1 cellular context compared by ENCODE assay signal in genomic region chr16:4288148-4288921, GRCh38.
A peak's percentile ranks its signal among the peaks of the same experiment; 100 is the strongest.
TF ChIP-seq lines count a peak whose summit lies in the region.

No MANE protein-coding gene starts in this region.

TF ChIP-seq in WTC11, 78 proteins besides CTCF, POLR2A, EP300 and RAD21 (continued from another document):
- TF ChIP-seq HMGXB4 (CRISPR knock-in tag; IDR thresholded peaks at IDR 0.05) (peak; percentile 78; the same call in 1 of the 2 replicates), KAT7 (CRISPR knock-in tag; IDR thresholded peaks at IDR 0.05; ENCODE audit: borderline replicate concordance) (no peak), ZMAT4 (CRISPR knock-in tag; IDR thresholded peaks at IDR 0.05) (no peak), FOXP1 (CRISPR knock-in tag; IDR thresholded peaks at IDR 0.05; ENCODE audit: borderline replicate concordance) (no peak), IRF2 (CRISPR knock-in tag; IDR thresholded peaks at IDR 0.05; ENCODE audit: borderline replicate concordance, low read depth) (no peak), USF1 (CRISPR knock-in tag; IDR thresholded peaks at IDR 0.05) (0 out of 2 replicates have a peak, but pooled peaks have one; percentile 15), ATF6 (CRISPR knock-in tag; IDR thresholded peaks at IDR 0.05) (no peak), SMAD4 (CRISPR knock-in tag; IDR thresholded peaks at IDR 0.05) (no peak), E2F4 (CRISPR knock-in tag; IDR thresholded peaks at IDR 0.05; ENCODE audit: borderline replicate concordance, low read depth) (no peak), PRDM15 (CRISPR knock-in tag; IDR thresholded peaks at IDR 0.05) (no peak), NR1H2 (CRISPR knock-in tag; IDR thresholded peaks at IDR 0.05) (no peak), E2F5 (CRISPR knock-in tag; IDR thresholded peaks at IDR 0.05) (0 out of 2 replicates have a peak, but pooled peaks have one; percentile 38), SMAD3 (CRISPR knock-in tag; IDR thresholded peaks at IDR 0.05; ENCODE audit: borderline replicate concordance) (no peak), MXD4 (CRISPR knock-in tag; IDR thresholded peaks at IDR 0.05; ENCODE audit: borderline replicate concordance) (no peak), MAX (CRISPR knock-in tag; IDR thresholded peaks at IDR 0.05) (no peak), SP1 (CRISPR knock-in tag; conservative IDR thresholded peaks at IDR 0.05) (peak; percentile 49; the same call in 1 of the 2 replicates), GRHL2 (CRISPR knock-in tag; IDR thresholded peaks at IDR 0.05; ENCODE audit: insufficient replicate concordance, severe bottlenecking) (no peak), FOXK1 (CRISPR knock-in tag; IDR thresholded peaks at IDR 0.05) (no peak), ZNF281 (CRISPR knock-in tag; IDR thresholded peaks at IDR 0.05) (no peak), RORB (CRISPR knock-in tag; IDR thresholded peaks at IDR 0.05) (no peak)
- TF ChIP-seq, protein P1, sequence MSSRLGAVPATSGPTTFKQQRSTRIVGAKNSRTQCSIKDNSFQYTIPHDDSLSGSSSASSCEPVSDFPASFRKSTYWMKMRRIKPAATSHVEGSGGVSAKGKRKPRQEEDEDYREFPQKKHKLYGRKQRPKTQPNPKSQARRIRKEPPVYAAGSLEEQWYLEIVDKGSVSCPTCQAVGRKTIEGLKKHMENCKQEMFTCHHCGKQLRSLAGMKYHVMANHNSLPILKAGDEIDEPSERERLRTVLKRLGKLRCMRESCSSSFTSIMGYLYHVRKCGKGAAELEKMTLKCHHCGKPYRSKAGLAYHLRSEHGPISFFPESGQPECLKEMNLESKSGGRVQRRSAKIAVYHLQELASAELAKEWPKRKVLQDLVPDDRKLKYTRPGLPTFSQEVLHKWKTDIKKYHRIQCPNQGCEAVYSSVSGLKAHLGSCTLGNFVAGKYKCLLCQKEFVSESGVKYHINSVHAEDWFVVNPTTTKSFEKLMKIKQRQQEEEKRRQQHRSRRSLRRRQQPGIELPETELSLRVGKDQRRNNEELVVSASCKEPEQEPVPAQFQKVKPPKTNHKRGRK (CRISPR knock-in tag; IDR thresholded peaks at IDR 0.05; ENCODE audit: borderline replicate concordance): no peak
- TF ChIP-seq, protein P2, sequence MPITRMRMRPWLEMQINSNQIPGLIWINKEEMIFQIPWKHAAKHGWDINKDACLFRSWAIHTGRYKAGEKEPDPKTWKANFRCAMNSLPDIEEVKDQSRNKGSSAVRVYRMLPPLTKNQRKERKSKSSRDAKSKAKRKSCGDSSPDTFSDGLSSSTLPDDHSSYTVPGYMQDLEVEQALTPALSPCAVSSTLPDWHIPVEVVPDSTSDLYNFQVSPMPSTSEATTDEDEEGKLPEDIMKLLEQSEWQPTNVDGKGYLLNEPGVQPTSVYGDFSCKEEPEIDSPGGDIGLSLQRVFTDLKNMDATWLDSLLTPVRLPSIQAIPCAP (CRISPR knock-in tag; IDR thresholded peaks at IDR 0.05): no peak
